In the genomic region with DNA sequence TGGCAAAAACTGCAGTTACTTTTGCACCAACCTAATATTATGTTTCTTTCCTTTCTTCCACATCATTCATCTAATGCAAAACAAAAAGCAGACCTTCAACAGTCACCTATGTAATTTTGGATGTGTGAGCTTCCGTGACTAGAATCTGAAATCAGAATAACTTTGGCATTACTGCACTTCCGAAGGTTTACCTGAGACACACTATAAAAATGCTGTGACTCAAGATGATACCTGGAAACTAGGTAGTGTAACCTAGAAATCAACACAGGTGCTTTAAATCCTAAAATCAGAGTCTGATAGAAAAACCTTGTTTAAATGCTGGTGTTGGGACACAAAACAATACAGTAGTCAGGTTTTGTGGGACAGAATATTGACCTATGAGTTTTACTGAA, we compare ENCODE assay signal across 14 cellular contexts. TPM values are rescaled to one million over a fixed set of nuclear protein-coding genes. Genes with fewer than 3 reads are reported as not detected.
DNase-seq lines count a peak whose midpoint lies in the region; ATAC-seq, FAIRE-seq and TF ChIP-seq lines count a peak whose summit lies in the region.
"Had no signal": no experiment of that assay in that cellular context is flagged by ENCODE, and none has a peak within 500 bp of the region (broad histone marks: within the 10 kb centered on the region; RNA-seq: fewer than 3 reads in every experiment).

No MANE protein-coding gene starts in this region.

- CTCF ChIA-PET in CD4-positive, alpha-beta memory T cell (lab: Charles Lee; ENCODE audit: partially characterized antibody), result no interaction called here

- intact Hi-C loops in CD4-positive, alpha-beta memory T cell (cut with micrococcal nuclease), result loop anchor here (5.0 kb wide), 1 partner anchor 218 kb away; no protein-coding TSS in a partner anchor

- peaks cover 0 to 1% (median 0%) of the 10 kb centered on the region in 8 donors for H3K9me3 Mint-ChIP-seq in CD4-positive, alpha-beta memory T cell
- H3K9me3 Mint-ChIP-seq in naive thymus-derived CD8-positive, alpha-beta T cell, result no peaks in the 10 kb centered on the region

- peak overlapping the region; percentile 75 for H3K9ac ChIP-seq in MM.1S (ENCODE audit: low read length)

- H3K4me2 ChIP-seq in MM.1S (ENCODE audit: low read depth, low read length), result peak overlapping the region; percentile 85

- H3K4me3 ChIP-seq in CD4-positive, alpha-beta memory T cell (ENCODE audit: low read length in 2 of 2), result no peak overlapping the region
- H3K4me3 ChIP-seq in MM.1S (ENCODE audit: low read length) (peak overlapping the region; percentile 80), bronchial epithelial cell (ENCODE audit: low read depth, low read length) (no peak overlapping the region)

- H3K4me1 ChIP-seq in CD4-positive, alpha-beta memory T cell (ENCODE audit: insufficient read depth, low read length), result peaks cover 35% of the 10 kb centered on the region
- H3K4me1 ChIP-seq in MM.1S (ENCODE audit: low read length), result 0 out of 2 replicates have a peak, but pooled peaks cover 3% of the 10 kb centered on the region

- H3K9me3 ChIP-seq in CD4-positive, alpha-beta memory T cell (ENCODE audit: control insufficient read depth in 1 of 2, low read length in 2 of 2), result no peaks in the 10 kb centered on the region
- no peaks in the 10 kb centered on the region for H3K9me3 ChIP-seq in MM.1S (replicated peaks; ENCODE audit: insufficient read depth, low read length)
- H3K9me3 ChIP-seq: vagina had no signal

- TF ChIP-seq CTCF in MM.1S (IDR thresholded peaks at IDR 0.05; ENCODE audit: low read length), result no peak
- TF ChIP-seq CTCF in bronchial epithelial cell (IDR thresholded peaks at IDR 0.05; ENCODE audit: insufficient read depth, low read length, severe bottlenecking), result no peak

- peaks cover 0 to 9% of the 10 kb centered on the region in 2 donors for H3K36me3 Mint-ChIP-seq in CD4-positive, alpha-beta memory T cell
- H3K36me3 Mint-ChIP-seq in naive thymus-derived CD8-positive, alpha-beta T cell, result peaks cover 0 to 2% (median 0%) of the 10 kb centered on the region in 3 donors

- H3K27ac ChIP-seq in CD4-positive, alpha-beta memory T cell (ENCODE audit: low read depth, low read length), result no peak overlapping the region
- peak overlapping the region; percentile 67 for H3K27ac ChIP-seq in MM.1S (ENCODE audit: low read length)

- H3F3A ChIP-seq in MM.1S (ENCODE audit: insufficient read depth, low read length), result peaks cover 9% of the 10 kb centered on the region; the same call in 1 of the 2 replicates

- peak overlapping the region in 6 of 8 donors; percentile 11 to 98 (median 94) for H3K4me3 Mint-ChIP-seq in CD4-positive, alpha-beta memory T cell
- H3K4me3 Mint-ChIP-seq in naive thymus-derived CD8-positive, alpha-beta T cell, result peak overlapping the region in 9 of 10 donors; percentile 87 to 96 (median 93)

- H3K27ac Mint-ChIP-seq in CD4-positive, alpha-beta memory T cell, result peak overlapping the region in 3 of 7 donors; percentile 5 to 83 (median 78)
- peak overlapping the region in 1 of 10 donors; percentile 89 for H3K27ac Mint-ChIP-seq in naive thymus-derived CD8-positive, alpha-beta T cell

- H3K4me1 Mint-ChIP-seq in CD4-positive, alpha-beta memory T cell, result peaks cover 36 to 67% (median 46%) of the 10 kb centered on the region in 4 donors
- H3K4me1 Mint-ChIP-seq in naive thymus-derived CD8-positive, alpha-beta T cell, result peaks cover 29 to 65% (median 57%) of the 10 kb centered on the region in 4 donors

- H3K36me3 ChIP-seq in CD4-positive, alpha-beta memory T cell (ENCODE audit: insufficient read depth, low read length), result no peaks in the 10 kb centered on the region
- H3K36me3 ChIP-seq in MM.1S (replicated peaks; ENCODE audit: insufficient read depth, low read length), result no peaks in the 10 kb centered on the region
- no peaks in the 10 kb centered on the region for H3K36me3 ChIP-seq in bronchial epithelial cell (ENCODE audit: control insufficient read depth, insufficient read depth, low read length)
- H3K36me3 ChIP-seq: vagina had no signal

- H3K79me2 ChIP-seq in MM.1S (ENCODE audit: low read length), result peaks cover 67% of the 10 kb centered on the region

- H4K20me1 ChIP-seq in MM.1S (ENCODE audit: insufficient read depth, low read length), result no peaks in the 10 kb centered on the region

- H3K27me3 ChIP-seq in CD4-positive, alpha-beta memory T cell (ENCODE audit: insufficient read depth, low read length), result no peaks in the 10 kb centered on the region
- H3K27me3 ChIP-seq in MM.1S (replicated peaks; ENCODE audit: insufficient read depth, low read length), result no peaks in the 10 kb centered on the region
- no peaks in the 10 kb centered on the region for H3K27me3 ChIP-seq in bronchial epithelial cell (ENCODE audit: control insufficient read depth, insufficient read depth, low read length)
- H3K27me3 ChIP-seq: vagina had no signal

- DNase-seq in CD4-positive, alpha-beta memory T cell, result no peak
- DNase-seq in MM.1S, result no peak
- peak; percentile 80 for DNase-seq in bronchial epithelial cell (ENCODE audit: low read depth)
- DNase-seq in naive thymus-derived CD8-positive, alpha-beta T cell, result no peak
- no peak for DNase-seq in activated gamma-delta T cell (lab: John Stamatoyannopoulos, UW)
- DNase-seq in NCI-H1092 treated with DMSO at 0.1 percent for 48 hours (lab: John Stamatoyannopoulos, UW), result no peak
- no peak for DNase-seq in NCI-H2081 treated with DMSO at 0.1 percent for 48 hours (lab: John Stamatoyannopoulos, UW)
- DNase-seq: activated CD4-positive, alpha-beta T cell treated with anti-CD3 and anti-CD28 coated beads for 4 hours; hypothalamus; NCI-H1105 treated with DMSO at 0.1 percent for 48 hours had no signal

- FAIRE-seq in bronchial epithelial cell (lab: Jason Lieb, UNC), result no peak

- H3K27me3 Mint-ChIP-seq in CD4-positive, alpha-beta memory T cell, result no peaks in the 10 kb centered on the region
- H3K27me3 Mint-ChIP-seq in naive thymus-derived CD8-positive, alpha-beta T cell, result no peaks in the 10 kb centered on the region

- no peak for ATAC-seq in naive thymus-derived CD8-positive, alpha-beta T cell
- no peak for ATAC-seq in HG03025 (IDR thresholded peaks at IDR 0.05; ENCODE audit: low FRiP score, unreplicated experiment)

- H3K9me2 ChIP-seq in MM.1S (replicated peaks; ENCODE audit: insufficient read depth, low read length), result no peaks in the 10 kb centered on the region

- POLR2A ChIA-PET in CD4-positive, alpha-beta memory T cell (lab: Charles Lee; ENCODE audit: partially characterized antibody), result interaction anchor here (1.2 to 1.5 kb wide), 2 partner anchors 146 to 147 kb away, joined by 3 read pairs; a partner anchor contains a TSS
- POLR2A ChIA-PET in naive thymus-derived CD8-positive, alpha-beta T cell (lab: Charles Lee), result interaction anchor here (0.6 kb wide), 1 partner anchor 8 kb away, joined by 3 read pairs; no protein-coding TSS in a partner anchor

- H2AFZ ChIP-seq in MM.1S (ENCODE audit: low read length), result no peak overlapping the region

RNA-seq across cellular contexts. Expression of a gene that starts 2.2 kb away (rescaled TPM):
- 10 to 100 TPM; 30.3 to 38.3 TPM for total RNA-seq in CD4-positive, alpha-beta memory T cell
- 1 to 10 TPM; 6.9 to 8.7 TPM for polyA plus RNA-seq in CD4-positive, alpha-beta memory T cell
- 20.3 and 22.8 TPM in 2 replicates for total RNA-seq in bronchial epithelial cell
- 10 to 100 TPM; 31.6 to 33.3 TPM for total RNA-seq in naive thymus-derived CD8-positive, alpha-beta T cell
- polyA plus RNA-seq in naive thymus-derived CD8-positive, alpha-beta T cell, result 1 to 10 TPM; 6.7 to 7.8 (median 7.1) TPM

RNA-seq across cellular contexts. Expression of a gene that starts 16.4 kb away (rescaled TPM):
- total RNA-seq in CD4-positive, alpha-beta memory T cell, result not detected
- polyA plus RNA-seq in CD4-positive, alpha-beta memory T cell, result not detected
- total RNA-seq in bronchial epithelial cell, result not detected in 2 replicates
- total RNA-seq in naive thymus-derived CD8-positive, alpha-beta T cell, result not detected
- polyA plus RNA-seq in naive thymus-derived CD8-positive, alpha-beta T cell, result not detected
- total RNA-seq: cerebellum, osteoblast, vagina had no signal
